ENCODE assay signal across 34 cellular contexts in the genomic region with DNA sequence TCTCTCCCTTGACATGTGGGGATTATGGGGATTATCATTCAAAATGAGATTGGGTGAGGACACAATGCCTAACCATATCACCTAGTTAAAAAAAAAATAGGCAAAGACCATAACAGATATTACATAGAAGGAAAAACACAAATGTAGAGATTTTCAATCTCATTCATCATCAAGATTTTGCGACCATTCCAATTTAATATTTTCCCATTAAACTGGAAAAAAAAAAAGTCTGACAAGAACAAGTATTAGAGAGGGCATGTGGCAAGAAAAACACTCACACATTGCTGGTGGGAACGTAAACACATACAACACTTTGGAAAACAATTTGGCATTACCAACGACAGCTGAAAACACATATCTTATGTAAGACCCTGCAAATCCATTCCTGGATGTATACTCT.
"Had no signal": no experiment of that assay in that cellular context is flagged by ENCODE, and none has a peak within 500 bp of the region (broad histone marks: within the 10 kb centered on the region; RNA-seq: fewer than 3 reads in every experiment).

No MANE protein-coding gene starts in this region.

- H3K27me3 ChIP-seq: MG63 had no signal

- H3K4me3 ChIP-seq: MG63 had no signal

- DNase-seq: Karpas-422, Kasumi-1, MG63, MM.1S, MV-4-11, NCI-H1048, NCI-H1092, NCI-H1092 treated with DMSO at 0.1 percent for 48 hours, NCI-H1105, NCI-H1105 treated with DMSO at 0.1 percent for 48 hours, NCI-H1417, NCI-H1417 treated with DMSO at 0.1 percent for 48 hours, NCI-H1436, NCI-H1436 treated with DMSO at 0.1 percent for 48 hours, NCI-H146, NCI-H1694, NCI-H1694 treated with DMSO at 0.1 percent for 48 hours, NCI-H187, NCI-H187 treated with DMSO at 0.1 percent for 48 hours, NCI-H1930, NCI-H2029, NCI-H2029 treated with DMSO at 0.1 percent for 48 hours, NCI-H2081, NCI-H2081 treated with DMSO at 0.1 percent for 48 hours, NCI-H2107, NCI-H2171, NCI-H2171 treated with DMSO at 0.1 percent for 48 hours, NCI-H2227 treated with DMSO at 0.1 percent for 48 hours, NCI-H226, NCI-H345, NCI-H446, NCI-H446 treated with DMSO at 0.1 percent for 48 hours, NCI-H510A, NCI-H510A treated with DMSO at 0.1 percent for 48 hours had no signal

- H3K9me3 ChIP-seq: MG63 had no signal

- H3K36me3 ChIP-seq: MG63 had no signal
